In genomic region chr1:220734571-220735326, GRCh38 we compare ENCODE assay signal across 11 cellular contexts. TPM values are rescaled to one million over a fixed set of nuclear protein-coding genes. Genes with fewer than 3 reads are reported as not detected.
DNase-seq lines count a peak whose midpoint lies in the region; ATAC-seq and TF ChIP-seq lines count a peak whose summit lies in the region.
"Had no signal": no experiment of that assay in that cellular context is flagged by ENCODE, and none has a peak within 500 bp of the region (broad histone marks: within the 10 kb centered on the region; RNA-seq: fewer than 3 reads in every experiment).

No MANE protein-coding gene starts in this region.

- H3K4me1 ChIP-seq in mucosa of descending colon (ENCODE audit: low read depth) (peaks cover 11% of the 10 kb centered on the region), sigmoid colon (peaks cover 0 to 22% (median 11%) of the 10 kb centered on the region in 4 donors)

- peak; percentile 61 for DNase-seq in AG20443 (ENCODE audit: low spot score)
- peak; percentile 87 for DNase-seq in LNCaP clone FGC (ENCODE audit: low read depth)
- peak; percentile 55 for DNase-seq in dedifferentiated amniotic fluid mesenchymal stem cell (ENCODE audit: extremely low spot score)
- peak in 1 of 3 donors; percentile 60 for DNase-seq in mucosa of descending colon
- no peak for DNase-seq in NCI-H2081 treated with DMSO at 0.1 percent for 48 hours (lab: John Stamatoyannopoulos, UW)
- no peak for DNase-seq in sigmoid colon
- DNase-seq: activated effector memory CD4-positive, alpha-beta T cell treated with Interleukin-2 at 50 U/mL for 16 hours; DND-41; NCI-H2029 had no signal

- no peaks in the 10 kb centered on the region for H3K27me3 ChIP-seq in sigmoid colon

- 16 to 65% methylated on average over 11 of the region's 11 CpGs for WGBS in sigmoid colon, 2 donors

- TF ChIP-seq EP300 in sigmoid colon (IDR thresholded peaks at IDR 0.05): no peak

- no peak for TF ChIP-seq POLR2A in sigmoid colon (IDR thresholded peaks at IDR 0.05)

- ATAC-seq in mucosa of descending colon (peak; percentile 95), GM18511 (IDR thresholded peaks at IDR 0.05; ENCODE audit: unreplicated experiment) (no peak), GM21786 (IDR thresholded peaks at IDR 0.05; ENCODE audit: unreplicated experiment) (no peak)

- intact Hi-C loops in mucosa of descending colon (cut with DNase I, micrococcal nuclease) (no loop called here), sigmoid colon (cut with DNase I) (no loop called here)

- no peaks in the 10 kb centered on the region for H3K36me3 ChIP-seq in mucosa of descending colon (ENCODE audit: low read depth)
- no peaks in the 10 kb centered on the region for H3K36me3 ChIP-seq in sigmoid colon

- H3K27ac ChIP-seq in sigmoid colon: no peak overlapping the region

- H3K9me3 ChIP-seq in mucosa of descending colon (no peaks in the 10 kb centered on the region), sigmoid colon (no peaks in the 10 kb centered on the region)

- no peak overlapping the region for H3K4me3 ChIP-seq in LNCaP clone FGC (ENCODE audit: low read depth, low read length)
- no peak overlapping the region for H3K4me3 ChIP-seq in mucosa of descending colon
- no peak overlapping the region for H3K4me3 ChIP-seq in sigmoid colon

- TF ChIP-seq CTCF in LNCaP clone FGC (IDR thresholded peaks at IDR 0.05; ENCODE audit: control insufficient read depth, extremely low read depth, insufficient read depth) (no peak), mucosa of descending colon (IDR thresholded peaks at IDR 0.05) (no peak), sigmoid colon (IDR thresholded peaks at IDR 0.05) (no peak)

RNA-seq across cellular contexts. Expression of gene MTARC2, which starts 13.4 kb away (rescaled TPM):
- 10 to 100 TPM; 26.7 to 41.8 (median 35.6) TPM for total RNA-seq in mucosa of descending colon
- total RNA-seq in sigmoid colon: 10 to 100 TPM; 11.4 to 22.7 (median 18.8) TPM
- 10 to 100 TPM in 1 of 3 donors, 1 to 10 TPM in 2; 4.8 to 11.9 (median 6.0) TPM for polyA plus RNA-seq in sigmoid colon

RNA-seq across cellular contexts. Expression of gene C1orf115, which starts 44.6 kb away (rescaled TPM):
- total RNA-seq in mucosa of descending colon: 100 to 1,000 TPM in 1 of 3 donors, 10 to 100 TPM in 2; 53.2 to 108 (median 85.2) TPM
- total RNA-seq in sigmoid colon: 1 to 10 TPM; 3.9 to 8.9 (median 7.4) TPM
- polyA plus RNA-seq in sigmoid colon: 100 to 1,000 TPM in 2 of 3 donors, 10 to 100 TPM in 1; 33.7 to 197 (median 114) TPM

RNA-seq across cellular contexts. Expression of gene MTARC1, which starts 52.0 kb away (rescaled TPM):
- total RNA-seq in mucosa of descending colon (10 to 100 TPM; 22.7 to 47.2 (median 34.7) TPM), sigmoid colon (10 to 100 TPM in 2 of 4 donors, 1 to 10 TPM in 2; 5.3 to 13.2 (median 8.6) TPM)
- polyA plus RNA-seq in sigmoid colon: 10 to 100 TPM in 2 of 3 donors, 1 to 10 TPM in 1; 8.6 to 31.4 (median 15.6) TPM

Comparison
In these comparisons a context has a peak if more than half of its experiments do, and no peak if none do; other contexts are left out.
1. DNase-seq: peak in AG20443 (single experiment), LNCaP clone FGC (single experiment) and dedifferentiated amniotic fluid mesenchymal stem cell (single experiment); none in NCI-H2081 treated with DMSO at 0.1 percent for 48 hours (single experiment) and sigmoid colon (single experiment).
2. RNA of gene C1orf115, which starts 44.6 kb away (total RNA-seq): 53.2 to 108 TPM in mucosa of descending colon; 3.9 to 8.9 TPM in sigmoid colon; every median in the first group is over 4 times any median in the second.